ENCODE assay signal across 1 cellular context in the genomic region with DNA sequence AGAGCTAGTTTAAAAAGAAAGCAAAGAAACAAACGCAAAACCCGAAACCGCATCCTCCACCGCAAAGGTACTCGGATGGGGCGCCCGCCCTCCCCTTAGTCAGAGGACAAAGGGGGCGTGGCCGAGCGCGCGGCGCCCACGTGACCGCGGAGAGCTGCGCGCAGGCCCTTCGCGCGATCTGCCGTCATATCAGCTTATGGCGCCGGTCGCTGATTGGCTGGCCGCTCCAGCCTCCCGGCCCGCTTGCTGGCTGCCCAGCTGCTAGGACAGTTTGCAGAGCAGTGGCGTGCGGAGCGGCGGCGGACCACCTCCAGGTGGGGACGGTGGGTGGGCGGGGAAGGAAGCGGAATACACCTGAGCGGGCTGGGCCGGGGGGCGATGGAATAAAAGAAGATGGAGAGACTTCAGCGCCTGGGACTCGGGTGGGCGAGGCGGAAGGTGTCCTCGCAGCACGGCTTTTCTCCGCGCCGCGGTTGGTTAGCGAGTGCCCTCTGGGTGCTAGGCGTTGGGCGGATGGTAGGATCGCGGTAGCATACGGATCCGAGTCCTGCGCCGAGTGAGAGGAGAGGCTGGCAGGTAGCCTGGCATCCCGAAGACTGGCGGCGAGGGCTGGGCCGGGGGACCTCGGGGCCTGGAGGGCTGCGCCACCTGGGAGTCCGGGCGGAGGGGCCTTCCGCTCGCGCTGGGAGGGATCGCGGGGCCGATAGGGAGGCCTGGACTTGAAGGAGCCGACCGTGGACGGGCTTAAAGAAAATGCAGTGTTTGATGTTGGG.
TF ChIP-seq lines count a peak whose summit lies in the region.

A gene with protein sequence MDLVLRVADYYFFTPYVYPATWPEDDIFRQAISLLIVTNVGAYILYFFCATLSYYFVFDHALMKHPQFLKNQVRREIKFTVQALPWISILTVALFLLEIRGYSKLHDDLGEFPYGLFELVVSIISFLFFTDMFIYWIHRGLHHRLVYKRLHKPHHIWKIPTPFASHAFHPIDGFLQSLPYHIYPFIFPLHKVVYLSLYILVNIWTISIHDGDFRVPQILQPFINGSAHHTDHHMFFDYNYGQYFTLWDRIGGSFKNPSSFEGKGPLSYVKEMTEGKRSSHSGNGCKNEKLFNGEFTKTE (plus strand): TSS at position 269 of the 773 bp plus-strand sequence. CDS start 10,605 bp downstream, outside the sequence.

TF ChIP-seq in HepG2, 621 proteins besides CTCF, POLR2A, EP300 and RAD21 (continued from another document):
- TF ChIP-seq, protein P1, sequence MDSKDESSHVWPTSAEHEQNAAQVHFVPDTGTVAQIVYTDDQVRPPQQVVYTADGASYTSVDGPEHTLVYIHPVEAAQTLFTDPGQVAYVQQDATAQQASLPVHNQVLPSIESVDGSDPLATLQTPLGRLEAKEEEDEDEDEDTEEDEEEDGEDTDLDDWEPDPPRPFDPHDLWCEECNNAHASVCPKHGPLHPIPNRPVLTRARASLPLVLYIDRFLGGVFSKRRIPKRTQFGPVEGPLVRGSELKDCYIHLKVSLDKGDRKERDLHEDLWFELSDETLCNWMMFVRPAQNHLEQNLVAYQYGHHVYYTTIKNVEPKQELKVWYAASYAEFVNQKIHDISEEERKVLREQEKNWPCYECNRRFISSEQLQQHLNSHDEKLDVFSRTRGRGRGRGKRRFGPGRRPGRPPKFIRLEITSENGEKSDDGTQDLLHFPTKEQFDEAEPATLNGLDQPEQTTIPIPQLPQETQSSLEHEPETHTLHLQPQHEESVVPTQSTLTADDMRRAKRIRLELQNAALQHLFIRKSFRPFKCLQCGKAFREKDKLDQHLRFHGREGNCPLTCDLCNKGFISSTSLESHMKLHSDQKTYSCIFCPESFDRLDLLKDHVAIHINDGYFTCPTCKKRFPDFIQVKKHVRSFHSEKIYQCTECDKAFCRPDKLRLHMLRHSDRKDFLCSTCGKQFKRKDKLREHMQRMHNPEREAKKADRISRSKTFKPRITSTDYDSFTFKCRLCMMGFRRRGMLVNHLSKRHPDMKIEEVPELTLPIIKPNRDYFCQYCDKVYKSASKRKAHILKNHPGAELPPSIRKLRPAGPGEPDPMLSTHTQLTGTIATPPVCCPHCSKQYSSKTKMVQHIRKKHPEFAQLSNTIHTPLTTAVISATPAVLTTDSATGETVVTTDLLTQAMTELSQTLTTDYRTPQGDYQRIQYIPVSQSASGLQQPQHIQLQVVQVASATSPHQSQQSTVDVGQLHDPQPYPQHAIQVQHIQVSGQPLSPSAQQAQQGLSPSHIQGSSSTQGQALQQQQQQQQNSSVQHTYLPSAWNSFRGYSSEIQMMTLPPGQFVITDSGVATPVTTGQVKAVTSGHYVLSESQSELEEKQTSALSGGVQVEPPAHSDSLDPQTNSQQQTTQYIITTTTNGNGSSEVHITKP (CRISPR knock-in tag; IDR thresholded peaks at IDR 0.05; ENCODE audit: low read depth) = peak; percentile 53; the same call in 1 of the 2 replicates
